Comparison of ENCODE assay signal across 35 cellular contexts in the genomic region with DNA sequence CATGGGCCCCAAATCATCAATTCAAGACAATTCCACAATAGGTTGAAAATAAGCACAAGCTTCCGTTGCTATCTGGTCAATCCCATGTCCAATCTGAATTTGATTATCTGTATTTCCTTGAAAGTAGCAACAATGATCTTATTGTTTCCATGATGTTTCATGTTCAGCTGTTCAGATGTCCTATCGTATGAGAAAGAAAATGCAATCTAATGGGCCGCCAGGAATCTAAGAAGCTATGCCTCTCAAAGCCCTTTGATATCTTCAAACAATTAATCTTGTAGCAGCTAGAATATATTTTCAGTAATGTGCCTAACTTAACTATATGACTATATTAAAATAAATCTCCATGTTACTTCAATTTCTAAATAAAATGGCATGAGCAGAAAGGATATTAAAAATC. TPM values are rescaled to one million over a fixed set of nuclear protein-coding genes. Genes with fewer than 3 reads are reported as not detected.
"Had no signal": no experiment of that assay in that cellular context is flagged by ENCODE, and none has a peak within 500 bp of the region (broad histone marks: within the 10 kb centered on the region; RNA-seq: fewer than 3 reads in every experiment).

No MANE protein-coding gene starts in this region.

- H3K9me3 ChIP-seq: breast epithelium, esophagus squamous epithelium, left ventricle myocardium inferior, mucosa of descending colon, ovary, prostate gland, sigmoid colon, testis, transverse colon had no signal

- H3K27ac ChIP-seq: breast epithelium, esophagus squamous epithelium, left ventricle myocardium inferior, ovary, prostate gland, sigmoid colon, testis, transverse colon, WERI-Rb-1 had no signal

- H3K36me3 Mint-ChIP-seq: activated CD4-positive, alpha-beta memory T cell treated with anti-CD3 and anti-CD28 coated beads for 36 hours; natural killer cell treated with Interleukin-12 subunit alpha and Interleukin-12 subunit beta and Interleukin-15 and Interleukin-18, amount 100 ng/mL, for 72 hours; stimulated activated memory B cell treated with anti-CD40 and anti-IgM and Interleukin-4, amounts not matched to agents 10 μg/mL and 1 μg/mL and 100 μg/mL, for 72 hours had no signal

- H3K4me3 ChIP-seq: breast epithelium, esophagus squamous epithelium, left ventricle myocardium inferior, lung, mucosa of descending colon, ovary, prostate gland, sigmoid colon, testis, transverse colon had no signal

- H3K36me3 ChIP-seq: breast epithelium, ovary, prostate gland, sigmoid colon, transverse colon, WERI-Rb-1 had no signal

- DNase-seq: activated CD4-positive, alpha-beta memory T cell treated with anti-CD3 and anti-CD28 coated beads for 36 hours; activated CD4-positive, alpha-beta T cell treated with anti-CD3 and anti-CD28 coated beads, Interleukin-2, amount 10 ng/mL, durations not matched to agents 24 days and 14 days; activated CD4-positive, CD25-positive, alpha-beta regulatory T cell treated with anti-CD3 and anti-CD28 coated beads, Interleukin-2, amount 50 U/mL, for 72 hours; activated CD8-positive, alpha-beta memory T cell treated with anti-CD3 and anti-CD28 coated beads, Interleukin-2, amount 50 U/mL, for 4 hours; activated gamma-delta T cell; activated naive CD4-positive, alpha-beta T cell treated with anti-CD3 and anti-CD28 coated beads, Interleukin-2, amount 50 U/mL, for 16 hours; activated naive CD8-positive, alpha-beta T cell treated with anti-CD3 and anti-CD28 coated beads, Interleukin-2, amount 50 U/mL, for 24 hours; activated T-cell treated with anti-CD3 and anti-CD28 coated beads, Interleukin-2, amount 50 U/mL, for 1 hour; effector CD4-positive, alpha-beta T cell; esophagus squamous epithelium; glutamatergic neuron; left ventricle myocardium inferior; mucosa of descending colon; ovary; sigmoid colon; small intestine; stimulated activated CD4-positive, alpha-beta T cell treated with anti-CD3 and anti-CD28 coated beads, Interleukin-4, amount 100 ng/mL, for 24 hours; stimulated activated CD8-positive, alpha-beta memory T cell treated with anti-CD3 and anti-CD28 coated beads, Interleukin-4, amount 100 ng/mL, for 48 hours; stimulated activated naive CD8-positive, alpha-beta T cell treated with anti-CD3 and anti-CD28 coated beads, Interleukin-15, amount 100 ng/mL, for 72 hours; SW 1271; T-helper 17 cell; T1000; testis; transverse colon; WERI-Rb-1 had no signal

- H3K4me1 ChIP-seq: breast epithelium, prostate gland, sigmoid colon, testis had no signal

- H3K4me3 Mint-ChIP-seq: activated CD4-positive, alpha-beta memory T cell treated with anti-CD3 and anti-CD28 coated beads for 36 hours; activated CD4-positive, alpha-beta T cell treated with anti-CD3 and anti-CD28 coated beads, Interleukin-2, amount 10 ng/mL, durations not matched to agents 24 days and 14 days; activated naive CD8-positive, alpha-beta T cell treated with anti-CD3 and anti-CD28 coated beads, Interleukin-2, amount 50 U/mL, for 24 hours; central memory CD8-positive, alpha-beta T cell; dendritic cell treated with granulocyte-macrophage colony-stimulating factor and Interleukin-4, amounts not matched to agents 40 ng/mL and 50 ng/mL, for 4 days; natural killer cell treated with Interleukin-12 subunit alpha and Interleukin-12 subunit beta and Interleukin-15 and Interleukin-18, amount 100 ng/mL, for 72 hours; stimulated activated memory B cell treated with anti-CD40 and anti-IgM and Interleukin-4, amounts not matched to agents 10 μg/mL and 1 μg/mL and 100 μg/mL, for 72 hours; stimulated activated naive CD8-positive, alpha-beta T cell treated with anti-CD3 and anti-CD28 coated beads, Interleukin-15, amount 100 ng/mL, for 72 hours; T-helper 17 cell had no signal

- H3K9me3 Mint-ChIP-seq: activated CD4-positive, alpha-beta memory T cell treated with anti-CD3 and anti-CD28 coated beads for 36 hours; activated CD4-positive, alpha-beta T cell treated with anti-CD3 and anti-CD28 coated beads, Interleukin-2, amount 10 ng/mL, durations not matched to agents 24 days and 14 days; activated naive CD8-positive, alpha-beta T cell treated with anti-CD3 and anti-CD28 coated beads, Interleukin-2, amount 50 U/mL, for 24 hours; central memory CD8-positive, alpha-beta T cell; dendritic cell treated with granulocyte-macrophage colony-stimulating factor and Interleukin-4, amounts not matched to agents 40 ng/mL and 50 ng/mL, for 4 days; natural killer cell treated with Interleukin-12 subunit alpha and Interleukin-12 subunit beta and Interleukin-15 and Interleukin-18, amount 100 ng/mL, for 72 hours; stimulated activated memory B cell treated with anti-CD40 and anti-IgM and Interleukin-4, amounts not matched to agents 10 μg/mL and 1 μg/mL and 100 μg/mL, for 72 hours; stimulated activated naive CD8-positive, alpha-beta T cell treated with anti-CD3 and anti-CD28 coated beads, Interleukin-15, amount 100 ng/mL, for 72 hours had no signal

- H3K27ac Mint-ChIP-seq: activated CD4-positive, alpha-beta memory T cell treated with anti-CD3 and anti-CD28 coated beads for 36 hours; activated CD4-positive, alpha-beta T cell treated with anti-CD3 and anti-CD28 coated beads, Interleukin-2, amount 10 ng/mL, durations not matched to agents 24 days and 14 days; activated naive CD8-positive, alpha-beta T cell treated with anti-CD3 and anti-CD28 coated beads, Interleukin-2, amount 50 U/mL, for 24 hours; dendritic cell treated with granulocyte-macrophage colony-stimulating factor and Interleukin-4, amounts not matched to agents 40 ng/mL and 50 ng/mL, for 4 days; natural killer cell treated with Interleukin-12 subunit alpha and Interleukin-12 subunit beta and Interleukin-15 and Interleukin-18, amount 100 ng/mL, for 72 hours; stimulated activated memory B cell treated with anti-CD40 and anti-IgM and Interleukin-4, amounts not matched to agents 10 μg/mL and 1 μg/mL and 100 μg/mL, for 72 hours; stimulated activated naive CD8-positive, alpha-beta T cell treated with anti-CD3 and anti-CD28 coated beads, Interleukin-15, amount 100 ng/mL, for 72 hours; T-helper 17 cell had no signal

- H3K27me3 Mint-ChIP-seq: dendritic cell treated with granulocyte-macrophage colony-stimulating factor and Interleukin-4, amounts not matched to agents 40 ng/mL and 50 ng/mL, for 4 days had no signal

- ATAC-seq: activated naive CD8-positive, alpha-beta T cell treated with anti-CD3 and anti-CD28 coated beads, Interleukin-2, amount 50 U/mL, for 24 hours; mucosa of descending colon; natural killer cell treated with Interleukin-12 subunit alpha and Interleukin-12 subunit beta and Interleukin-15 and Interleukin-18, amount 100 ng/mL, for 72 hours; stimulated activated memory B cell treated with anti-CD40 and anti-IgM and Interleukin-4, amounts not matched to agents 10 μg/mL and 1 μg/mL and 100 μg/mL, for 72 hours; stimulated activated naive CD8-positive, alpha-beta T cell treated with anti-CD3 and anti-CD28 coated beads, Interleukin-15, amount 100 ng/mL, for 72 hours; T-helper 17 cell had no signal

- H3K27me3 ChIP-seq: ovary, sigmoid colon, testis, transverse colon had no signal

- H3K4me1 Mint-ChIP-seq: activated CD4-positive, alpha-beta T cell treated with anti-CD3 and anti-CD28 coated beads, Interleukin-2, amount 10 ng/mL, durations not matched to agents 24 days and 14 days; central memory CD8-positive, alpha-beta T cell; stimulated activated memory B cell treated with anti-CD40 and anti-IgM and Interleukin-4, amounts not matched to agents 10 μg/mL and 1 μg/mL and 100 μg/mL, for 72 hours; stimulated activated naive CD8-positive, alpha-beta T cell treated with anti-CD3 and anti-CD28 coated beads, Interleukin-15, amount 100 ng/mL, for 72 hours; T-helper 17 cell had no signal

RNA-seq across cellular contexts. Expression of gene ALDOB, which starts 32.1 kb away (rescaled TPM):
- total RNA-seq: activated CD4-positive, alpha-beta memory T cell treated with anti-CD3 and anti-CD28 coated beads for 36 hours; activated CD4-positive, alpha-beta T cell treated with anti-CD3 and anti-CD28 coated beads, Interleukin-2, amount 10 ng/mL, durations not matched to agents 24 days and 14 days; activated CD8-positive, alpha-beta memory T cell treated with anti-CD3 and anti-CD28 coated beads for 36 hours; esophagus squamous epithelium; frontal cortex; myocyte; natural killer cell treated with Interleukin-12 subunit alpha and Interleukin-12 subunit beta and Interleukin-15 and Interleukin-18, amount 100 ng/mL, for 72 hours; prostate gland; T-helper 17 cell had no signal
